19 cellular contexts compared by ENCODE assay signal in the genomic region with DNA sequence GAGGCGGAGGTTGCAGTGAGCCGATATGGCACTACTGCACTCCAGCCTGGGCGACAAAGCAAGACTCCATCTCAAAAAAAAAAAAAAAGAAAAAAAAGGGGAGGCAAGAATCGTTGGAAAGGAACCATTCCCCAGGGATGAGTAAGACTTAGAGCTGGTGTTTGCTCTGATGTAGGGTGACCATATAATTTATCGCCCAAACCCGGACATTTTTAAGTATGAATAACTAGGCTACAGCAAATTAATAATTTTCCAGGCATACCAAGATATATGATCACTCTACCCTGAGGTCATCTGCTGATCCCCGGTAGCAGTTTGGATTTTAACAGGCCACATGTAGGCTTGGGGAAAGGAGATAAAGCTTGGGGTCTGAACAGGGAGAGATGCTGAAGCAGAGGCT.
DNase-seq lines count a peak whose midpoint lies in the region; ATAC-seq and TF ChIP-seq lines count a peak whose summit lies in the region.
"Had no signal": no experiment of that assay in that cellular context is flagged by ENCODE, and none has a peak within 500 bp of the region (broad histone marks: within the 10 kb centered on the region; RNA-seq: fewer than 3 reads in every experiment).

No MANE protein-coding gene starts in this region.

- H3K4me3 ChIP-seq in epithelial cell of proximal tubule (ENCODE audit: low read depth, low read length) (no peak overlapping the region), brain microvascular endothelial cell (ENCODE audit: low read depth, low read length) (no peak overlapping the region), WERI-Rb-1 (ENCODE audit: low read depth, low read length) (no peak overlapping the region)
- H3K4me3 ChIP-seq: SK-N-MC had no signal

- no peaks in the 10 kb centered on the region for H3K36me3 ChIP-seq in brain microvascular endothelial cell (replicated peaks)
- H3K36me3 ChIP-seq in WERI-Rb-1, result no peaks in the 10 kb centered on the region

- H3K27me3 ChIP-seq in brain microvascular endothelial cell (replicated peaks) (no peaks in the 10 kb centered on the region), WERI-Rb-1 (ENCODE audit: insufficient read depth, low read depth, severe bottlenecking) (no peaks in the 10 kb centered on the region)

- H3K27ac ChIP-seq in brain microvascular endothelial cell, result no peak overlapping the region
- H3K27ac ChIP-seq in WERI-Rb-1, result no peak overlapping the region
- H3K27ac ChIP-seq: HL-60, SK-N-MC had no signal

- H3K9me3 ChIP-seq in WERI-Rb-1 (ENCODE audit: severe bottlenecking), result no peaks in the 10 kb centered on the region
- H3K9me3 ChIP-seq: Caco-2 had no signal

- in situ Hi-C loops in ACHN (cut with HindIII; ENCODE audit: low pct_ligation_motif_present, low pct_unique_long_range_greater_than_20kb, low sequenced_read_pairs) (no loop called here), brain microvascular endothelial cell (cut with HindIII; ENCODE audit: low pct_ligation_motif_present, low sequenced_read_pairs) (no loop called here)

- ATAC-seq in HG03439 (IDR thresholded peaks at IDR 0.05; ENCODE audit: unreplicated experiment) (no peak), HG02840 (IDR thresholded peaks at IDR 0.05; ENCODE audit: low FRiP score, unreplicated experiment) (no peak)
- ATAC-seq: T-cell had no signal

- TF ChIP-seq CTCF in epithelial cell of proximal tubule (conservative IDR thresholded peaks at IDR 0.05; ENCODE audit: low read depth, low read length), result no peak
- TF ChIP-seq CTCF in brain microvascular endothelial cell (IDR thresholded peaks at IDR 0.05; ENCODE audit: low read depth, low read length, missing control alignments), result no peak
- no peak for TF ChIP-seq CTCF in WERI-Rb-1 (IDR thresholded peaks at IDR 0.05; ENCODE audit: low read depth, low read length)

- DNase-seq in ACHN (peak; percentile 71), HCEC 1CT (peak; percentile 88), NCI-H69 (lab: John Stamatoyannopoulos, UW) (peak; percentile 10), epithelial cell of proximal tubule (ENCODE audit: low read depth) (peak; percentile 3), brain microvascular endothelial cell (no peak), WERI-Rb-1 (no peak)
- DNase-seq: Caco-2; CD4-positive, alpha-beta T cell; DMS153; NCI-H1105; NCI-H2081; NCI-H748 treated with DMSO at 0.1 percent for 48 hours; NK-92 treated with Interleukin-12 subunit alpha and Interleukin-12 subunit beta, amount 100 ng/mL, for 24 hours; SHP77; T-cell had no signal

Comparison
In these comparisons a context has a peak if more than half of its experiments do, and no peak if none do; other contexts are left out.
1. DNase-seq: peak in ACHN (single experiment), HCEC 1CT (single experiment), NCI-H69 (single experiment) and epithelial cell of proximal tubule (single experiment); none in brain microvascular endothelial cell (single experiment) and WERI-Rb-1 (single experiment).